8 cellular contexts compared by ENCODE assay signal in the genomic region with DNA sequence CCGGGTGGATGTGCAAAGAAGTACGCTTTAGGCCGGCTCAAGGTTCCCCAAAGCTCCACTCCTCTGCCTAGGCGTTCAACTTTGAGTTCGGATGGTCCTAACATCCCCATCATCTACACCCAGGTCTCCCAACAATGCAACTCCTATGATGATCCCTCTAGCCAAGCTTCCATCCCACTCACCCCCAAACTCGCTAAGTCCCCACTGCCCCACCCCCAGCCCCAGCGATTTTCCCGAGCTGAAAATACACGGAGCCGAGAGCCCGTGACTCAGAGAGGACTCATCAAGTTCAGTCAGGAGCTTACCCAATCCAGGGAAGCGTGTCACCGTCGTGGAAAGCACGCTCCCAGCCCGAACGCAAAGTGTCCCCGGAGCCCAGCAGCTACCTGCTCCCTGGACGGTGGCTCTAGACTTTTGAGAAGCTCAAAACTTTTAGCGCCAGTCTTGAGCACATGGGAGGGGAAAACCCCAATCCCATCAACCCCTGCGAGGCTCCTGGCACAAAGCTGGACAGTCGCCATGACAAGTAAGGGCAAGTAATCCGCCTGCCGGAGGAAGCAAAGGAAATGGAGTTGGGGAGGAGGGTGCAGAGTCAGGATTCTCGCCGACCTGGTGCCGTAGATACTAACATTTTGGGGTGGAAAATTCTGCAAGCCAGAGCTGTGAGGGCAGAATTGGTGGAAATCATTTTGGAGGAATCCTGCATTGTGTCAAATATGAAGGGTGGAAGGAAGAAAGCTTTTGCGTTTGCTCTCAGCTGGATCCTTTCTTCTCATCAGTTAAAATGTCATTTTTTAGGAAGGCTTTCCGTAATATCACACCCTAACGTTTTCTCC. TPM values are rescaled to one million over a fixed set of nuclear protein-coding genes. Genes with fewer than 3 reads are reported as not detected.
DNase-seq lines count a peak whose midpoint lies in the region; ATAC-seq and TF ChIP-seq lines count a peak whose summit lies in the region.

A gene (minus strand): TSS at position 419 of the 836 bp plus-strand sequence. CDS start 10,896 bp downstream, outside the sequence.

- DNase-seq in AML-193 (lab: John Stamatoyannopoulos, UW) (peak; percentile 64 to 67), NCI-H1417 (lab: John Stamatoyannopoulos, UW) (peak; percentile 74 to 91 (median 82)), glutamatergic neuron (peak; percentile 79), osteoblast (ENCODE audit: insufficient read length, low spot score, missing footprints) (no peak)
- DNase-seq in activated naive CD8-positive, alpha-beta T cell treated with anti-CD3 and anti-CD28 coated beads, Interleukin-2, amount 10 ng/mL, durations not matched to agents 7 days and 5 days = peak; percentile 81

- H3K79me2 ChIP-seq in SU-DHL-6 (ENCODE audit: insufficient read depth, low read length) = peaks cover 60% of the 10 kb centered on the region
- H3K79me2 ChIP-seq in osteoblast (ENCODE audit: insufficient read depth, low read length) = peaks cover 47% of the 10 kb centered on the region

- H3K4me3 Mint-ChIP-seq in activated naive CD8-positive, alpha-beta T cell treated with anti-CD3 and anti-CD28 coated beads, Interleukin-2, amount 10 ng/mL, durations not matched to agents 7 days and 5 days = peak within 1 kb of the TSS; percentile 99
- H3K4me3 Mint-ChIP-seq in glutamatergic neuron (ENCODE audit: unreplicated experiment) = peak within 1 kb of the TSS; percentile 98

- no peaks in the 10 kb centered on the region for H3K9me3 ChIP-seq in SU-DHL-6 (ENCODE audit: insufficient read depth, low read length)
- no peaks in the 10 kb centered on the region for H3K9me3 ChIP-seq in osteoblast (ENCODE audit: low read depth, low read length)

- no peaks in the 10 kb centered on the region for H3K9me3 Mint-ChIP-seq in activated naive CD8-positive, alpha-beta T cell treated with anti-CD3 and anti-CD28 coated beads, Interleukin-2, amount 10 ng/mL, durations not matched to agents 7 days and 5 days
- peaks cover 9% of the 10 kb centered on the region for H3K9me3 Mint-ChIP-seq in glutamatergic neuron (ENCODE audit: unreplicated experiment)

- no peaks in the 10 kb centered on the region for H3K27me3 Mint-ChIP-seq in activated naive CD8-positive, alpha-beta T cell treated with anti-CD3 and anti-CD28 coated beads, Interleukin-2, amount 10 ng/mL, durations not matched to agents 7 days and 5 days
- H3K27me3 Mint-ChIP-seq in glutamatergic neuron (ENCODE audit: unreplicated experiment) = peaks cover 14% of the 10 kb centered on the region

- peak within 1 kb of the TSS; percentile 84 for H3K27ac ChIP-seq in SU-DHL-6 (ENCODE audit: low read depth, low read length)
- peak within 1 kb of the TSS; percentile 100 for H3K27ac ChIP-seq in osteoblast (ENCODE audit: low read depth, low read length)
- H3K27ac ChIP-seq in temporal lobe (ENCODE audit: low read depth, low read length) = peak within 1 kb of the TSS; percentile 100

- H2AFZ ChIP-seq in SU-DHL-6 (ENCODE audit: low read depth, low read length, severe bottlenecking) (peak within 1 kb of the TSS; percentile 72), osteoblast (ENCODE audit: low read length) (peak within 1 kb of the TSS; percentile 100)

- peaks cover 15% of the 10 kb centered on the region for H3F3A ChIP-seq in SU-DHL-6 (ENCODE audit: insufficient read depth)

- H4K20me1 ChIP-seq in SU-DHL-6 (ENCODE audit: low read depth, low read length) (peaks cover 25% of the 10 kb centered on the region), osteoblast (ENCODE audit: insufficient read depth, low read length) (no peaks in the 10 kb centered on the region)

- H3K4me2 ChIP-seq in SU-DHL-6 (ENCODE audit: low read depth, low read length, poor library complexity, severe bottlenecking) (peak within 1 kb of the TSS; percentile 78), osteoblast (ENCODE audit: insufficient read depth, low read length) (peak within 1 kb of the TSS; percentile 98)

- H3K4me1 ChIP-seq in osteoblast (ENCODE audit: insufficient read depth, low read length) = peaks cover 31% of the 10 kb centered on the region

- H3K4me1 Mint-ChIP-seq in activated naive CD8-positive, alpha-beta T cell treated with anti-CD3 and anti-CD28 coated beads, Interleukin-2, amount 10 ng/mL, durations not matched to agents 7 days and 5 days = peaks cover 25% of the 10 kb centered on the region
- peaks cover 6% of the 10 kb centered on the region for H3K4me1 Mint-ChIP-seq in glutamatergic neuron (ENCODE audit: low read depth, unreplicated experiment)

- H3K27ac Mint-ChIP-seq in activated naive CD8-positive, alpha-beta T cell treated with anti-CD3 and anti-CD28 coated beads, Interleukin-2, amount 10 ng/mL, durations not matched to agents 7 days and 5 days = peak within 1 kb of the TSS; percentile 100
- peak within 1 kb of the TSS; percentile 100 for H3K27ac Mint-ChIP-seq in glutamatergic neuron (ENCODE audit: unreplicated experiment)

- peak; percentile 33 for ATAC-seq in GM21515 (IDR thresholded peaks at IDR 0.05; ENCODE audit: unreplicated experiment)
- ATAC-seq in activated naive CD8-positive, alpha-beta T cell treated with anti-CD3 and anti-CD28 coated beads, Interleukin-2, amount 10 ng/mL, durations not matched to agents 7 days and 5 days (ENCODE audit: low read depth) = peak; percentile 59

- H3K9ac ChIP-seq in SU-DHL-6 (ENCODE audit: low read length) = peak within 1 kb of the TSS; percentile 87

- TF ChIP-seq CTCF in SU-DHL-6 (IDR thresholded peaks at IDR 0.05; ENCODE audit: insufficient read depth, low read length, poor library complexity, severe bottlenecking) (no peak), glutamatergic neuron (IDR thresholded peaks at IDR 0.05; ENCODE audit: partially characterized antibody, unreplicated experiment) (no peak), osteoblast (IDR thresholded peaks at IDR 0.05; ENCODE audit: extremely low read depth, low read depth, low read length) (no peak)

- H3K36me3 ChIP-seq in SU-DHL-6 (ENCODE audit: low read length) = peaks cover 18% of the 10 kb centered on the region
- H3K36me3 ChIP-seq in osteoblast (ENCODE audit: insufficient read depth, low read length) = no peaks in the 10 kb centered on the region

- POLR2A ChIA-PET in activated naive CD8-positive, alpha-beta T cell treated with anti-CD3 and anti-CD28 coated beads, Interleukin-2, amount 10 ng/mL, durations not matched to agents 7 days and 5 days (lab: Charles Lee) = interaction anchor here (0.6 to 4.9 kb wide), 56 partner anchors 15 to 642 kb away, joined by 3 to 57 read pairs (median 4); a partner anchor contains a TSS

- no peaks in the 10 kb centered on the region for H3K9me2 ChIP-seq in SU-DHL-6 (replicated peaks; ENCODE audit: insufficient read depth, low read length)

- H3K27me3 ChIP-seq in SU-DHL-6 (ENCODE audit: low read length) = no peaks in the 10 kb centered on the region
- no peaks in the 10 kb centered on the region for H3K27me3 ChIP-seq in osteoblast (ENCODE audit: insufficient read depth, low read length)

- peak within 1 kb of the TSS; percentile 88 for H3K4me3 ChIP-seq in SU-DHL-6 (ENCODE audit: insufficient read depth, low read length, poor library complexity, severe bottlenecking)
- peak within 1 kb of the TSS; percentile 99 for H3K4me3 ChIP-seq in osteoblast (ENCODE audit: insufficient read depth, low read length)

- H3K36me3 Mint-ChIP-seq in activated naive CD8-positive, alpha-beta T cell treated with anti-CD3 and anti-CD28 coated beads, Interleukin-2, amount 10 ng/mL, durations not matched to agents 7 days and 5 days = peaks cover 14% of the 10 kb centered on the region
- no peaks in the 10 kb centered on the region for H3K36me3 Mint-ChIP-seq in glutamatergic neuron (ENCODE audit: unreplicated experiment)

RNA-seq across cellular contexts. Expression of the gene that starts here (rescaled TPM):
- total RNA-seq in activated naive CD8-positive, alpha-beta T cell treated with anti-CD3 and anti-CD28 coated beads, Interleukin-2, amount 10 ng/mL, durations not matched to agents 7 days and 5 days = 100 to 1,000 TPM; 128 to 131 TPM
- total RNA-seq in glutamatergic neuron (ENCODE audit: unreplicated experiment) (38.2 TPM), osteoblast (63.9 and 71.3 TPM in 2 replicates), temporal lobe (7.1 TPM)
